8 cellular contexts compared by ENCODE assay signal in genomic region chr12:69052613-69053408, GRCh38.
DNase-seq lines count a peak whose midpoint lies in the region; ATAC-seq, FAIRE-seq and TF ChIP-seq lines count a peak whose summit lies in the region.

No MANE protein-coding gene starts in this region.

- TF ChIP-seq POLR2A in A549 (IDR thresholded peaks at IDR 0.05; ENCODE audit: low read length), result no peak

- H3K27me3 Mint-ChIP-seq in activated T-cell treated with anti-CD3 and anti-CD28 coated beads, Interleukin-2, amount 50 U/mL, for 24 hours, result peaks cover 40% of the 10 kb centered on the region
- H3K27me3 Mint-ChIP-seq in type B pancreatic cell, result no peaks in the 10 kb centered on the region

- ATAC-seq in A549 (peak; percentile 88 to 95), GM21737 (IDR thresholded peaks at IDR 0.05; ENCODE audit: unreplicated experiment) (no peak)

- POLR2A ChIA-PET in A549 (lab: Yijun Ruan, JAX), result interaction anchor here (0.6 kb wide), 2 partner anchors 45 to 120 kb away, joined by 3 to 4 read pairs; partner anchors contain the start of gene CPM

- peaks cover 17% of the 10 kb centered on the region for H3K4me1 ChIP-seq in A549

- peak overlapping the region; percentile 66 for H3K27ac Mint-ChIP-seq in activated T-cell treated with anti-CD3 and anti-CD28 coated beads, Interleukin-2, amount 50 U/mL, for 24 hours
- H3K27ac Mint-ChIP-seq in type B pancreatic cell, result peak overlapping the region; percentile 17

- peak overlapping the region; percentile 16 for H3K4me3 Mint-ChIP-seq in activated T-cell treated with anti-CD3 and anti-CD28 coated beads, Interleukin-2, amount 50 U/mL, for 24 hours
- H3K4me3 Mint-ChIP-seq in type B pancreatic cell, result no peak overlapping the region

- peak in 1 of 2 experiments; percentile 16; a peak in 1 of 5 replicates for TF ChIP-seq EP300 in A549 (IDR thresholded peaks at IDR 0.05)

- H3K4me3 ChIP-seq in A549 (no peak overlapping the region), HFF-Myc (replicated peaks; ENCODE audit: low read depth, low read length) (no peak overlapping the region), kidney epithelial cell (ENCODE audit: low read depth, low read length) (no peak overlapping the region)

- H3K4me2 ChIP-seq in A549, result peak overlapping the region; percentile 61

- H3K27me3 ChIP-seq in kidney epithelial cell (ENCODE audit: control insufficient read depth, insufficient read depth, low read length), result no peaks in the 10 kb centered on the region

- H3K9me3 ChIP-seq in A549, result no peaks in the 10 kb centered on the region

- H3K36me3 ChIP-seq in kidney epithelial cell (ENCODE audit: control insufficient read depth, insufficient read depth, low read length), result no peaks in the 10 kb centered on the region

- peaks cover 26% of the 10 kb centered on the region for H3K4me1 Mint-ChIP-seq in activated T-cell treated with anti-CD3 and anti-CD28 coated beads, Interleukin-2, amount 50 U/mL, for 24 hours (ENCODE audit: low read depth)
- H3K4me1 Mint-ChIP-seq in type B pancreatic cell (ENCODE audit: unreplicated experiment), result peaks cover 14% of the 10 kb centered on the region

- no peaks in the 10 kb centered on the region for H3K36me3 Mint-ChIP-seq in activated T-cell treated with anti-CD3 and anti-CD28 coated beads, Interleukin-2, amount 50 U/mL, for 24 hours (ENCODE audit: low read depth)
- H3K36me3 Mint-ChIP-seq in type B pancreatic cell, result no peaks in the 10 kb centered on the region

- FAIRE-seq in A549 (lab: Jason Lieb, UNC), result peak; percentile 28

- TF ChIP-seq CTCF in A549 (IDR thresholded peaks at IDR 0.05) (no peak), HFF-Myc (IDR thresholded peaks at IDR 0.05; ENCODE audit: low read depth, low read length, missing control alignments) (no peak), kidney epithelial cell (IDR thresholded peaks at IDR 0.05; ENCODE audit: insufficient read depth, low read length, poor library complexity, severe bottlenecking) (peak; percentile 12), type B pancreatic cell (conservative IDR thresholded peaks at IDR 0.05) (no peak)

- no peak; a peak in 1 of 5 replicates for TF ChIP-seq RAD21 in A549 (conservative IDR thresholded peaks at IDR 0.05 in 1 of 2, IDR thresholded peaks at IDR 0.05 in 1 of 2)

- peak; percentile 66 to 81 for DNase-seq in A549 (ENCODE audit: low read depth in 1 of 2, low spot score in 1 of 2)
- DNase-seq in HFF-Myc (ENCODE audit: extremely low read depth, low read depth), result peak; percentile 66
- peak; percentile 60 for DNase-seq in activated T-cell treated with anti-CD3 and anti-CD28 coated beads, Interleukin-2, amount 50 U/mL, for 24 hours
- DNase-seq in kidney epithelial cell (ENCODE audit: low read depth), result peak; percentile 82
- DNase-seq in type B pancreatic cell (ENCODE audit: extremely low spot score, unreplicated experiment), result no peak
- no peak for DNase-seq in NOMO-1 (lab: John Stamatoyannopoulos, UW; ENCODE audit: unreplicated experiment in 2 of 2)
- DNase-seq in DMS79 treated with DMSO at 0.1 percent for 48 hours (lab: John Stamatoyannopoulos, UW), result no peak

- 5% methylated on average over 8 of the region's 8 CpGs for WGBS in A549 (ENCODE audit: missing lambda C conversion rate)

- CTCF ChIA-PET in A549 (lab: Yijun Ruan, JAX), result interaction anchor here (1.2 to 2.9 kb wide), 3 partner anchors 11 to 118 kb away, joined by 3 to 13 read pairs (median 4); no protein-coding TSS in a partner anchor

- H3K27ac ChIP-seq in A549, result peak overlapping the region; percentile 59 to 83

- no peaks in the 10 kb centered on the region for H3K9me3 Mint-ChIP-seq in activated T-cell treated with anti-CD3 and anti-CD28 coated beads, Interleukin-2, amount 50 U/mL, for 24 hours
- peaks cover 4% of the 10 kb centered on the region for H3K9me3 Mint-ChIP-seq in type B pancreatic cell

TF ChIP-seq in A549, 52 proteins besides CTCF, POLR2A, EP300 and RAD21 (continues in another document):
- TF ChIP-seq CEBPB (IDR thresholded peaks at IDR 0.05) (peak in 1 of 2 experiments; percentile 46; a peak in 1 of 4 replicates), JUNB (IDR thresholded peaks at IDR 0.05) (no peak), CHD2 (IDR thresholded peaks at IDR 0.05; ENCODE audit: low read length, partially characterized antibody) (no peak), JUN (IDR thresholded peaks at IDR 0.05) (peak in 1 of 2 experiments; percentile 32; a peak in 1 of 5 replicates), NPAS2 (CRISPR knock-in tag; IDR thresholded peaks at IDR 0.05; ENCODE audit: borderline replicate concordance) (no peak), HDAC2 (IDR thresholded peaks at IDR 0.05) (no peak), FOSL2 (IDR thresholded peaks at IDR 0.05) (no peak; the same call in 1 of the 2 replicates), FOSL2 (CRISPR knock-in tag; IDR thresholded peaks at IDR 0.05) (peak; percentile 68), KDM5A (IDR thresholded peaks at IDR 0.05) (no peak), E2F6 (IDR thresholded peaks at IDR 0.05; ENCODE audit: borderline replicate concordance, low read depth) (peak; percentile 87; the same call in 1 of the 2 replicates), GATA3 (IDR thresholded peaks at IDR 0.05; ENCODE audit: borderline replicate concordance) (peak; percentile 77; the same call in 1 of the 2 replicates), ATOH8 (CRISPR knock-in tag; IDR thresholded peaks at IDR 0.05; ENCODE audit: low read depth) (peak; percentile 63; the same call in 1 of the 2 replicates)
- TF ChIP-seq, protein P1, sequence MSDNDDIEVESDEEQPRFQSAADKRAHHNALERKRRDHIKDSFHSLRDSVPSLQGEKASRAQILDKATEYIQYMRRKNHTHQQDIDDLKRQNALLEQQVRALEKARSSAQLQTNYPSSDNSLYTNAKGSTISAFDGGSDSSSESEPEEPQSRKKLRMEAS (IDR thresholded peaks at IDR 0.05), result peak; percentile 85
- TF ChIP-seq, protein P2, sequence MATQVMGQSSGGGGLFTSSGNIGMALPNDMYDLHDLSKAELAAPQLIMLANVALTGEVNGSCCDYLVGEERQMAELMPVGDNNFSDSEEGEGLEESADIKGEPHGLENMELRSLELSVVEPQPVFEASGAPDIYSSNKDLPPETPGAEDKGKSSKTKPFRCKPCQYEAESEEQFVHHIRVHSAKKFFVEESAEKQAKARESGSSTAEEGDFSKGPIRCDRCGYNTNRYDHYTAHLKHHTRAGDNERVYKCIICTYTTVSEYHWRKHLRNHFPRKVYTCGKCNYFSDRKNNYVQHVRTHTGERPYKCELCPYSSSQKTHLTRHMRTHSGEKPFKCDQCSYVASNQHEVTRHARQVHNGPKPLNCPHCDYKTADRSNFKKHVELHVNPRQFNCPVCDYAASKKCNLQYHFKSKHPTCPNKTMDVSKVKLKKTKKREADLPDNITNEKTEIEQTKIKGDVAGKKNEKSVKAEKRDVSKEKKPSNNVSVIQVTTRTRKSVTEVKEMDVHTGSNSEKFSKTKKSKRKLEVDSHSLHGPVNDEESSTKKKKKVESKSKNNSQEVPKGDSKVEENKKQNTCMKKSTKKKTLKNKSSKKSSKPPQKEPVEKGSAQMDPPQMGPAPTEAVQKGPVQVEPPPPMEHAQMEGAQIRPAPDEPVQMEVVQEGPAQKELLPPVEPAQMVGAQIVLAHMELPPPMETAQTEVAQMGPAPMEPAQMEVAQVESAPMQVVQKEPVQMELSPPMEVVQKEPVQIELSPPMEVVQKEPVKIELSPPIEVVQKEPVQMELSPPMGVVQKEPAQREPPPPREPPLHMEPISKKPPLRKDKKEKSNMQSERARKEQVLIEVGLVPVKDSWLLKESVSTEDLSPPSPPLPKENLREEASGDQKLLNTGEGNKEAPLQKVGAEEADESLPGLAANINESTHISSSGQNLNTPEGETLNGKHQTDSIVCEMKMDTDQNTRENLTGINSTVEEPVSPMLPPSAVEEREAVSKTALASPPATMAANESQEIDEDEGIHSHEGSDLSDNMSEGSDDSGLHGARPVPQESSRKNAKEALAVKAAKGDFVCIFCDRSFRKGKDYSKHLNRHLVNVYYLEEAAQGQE (IDR thresholded peaks at IDR 0.05), result no peak
- TF ChIP-seq, protein P3, sequence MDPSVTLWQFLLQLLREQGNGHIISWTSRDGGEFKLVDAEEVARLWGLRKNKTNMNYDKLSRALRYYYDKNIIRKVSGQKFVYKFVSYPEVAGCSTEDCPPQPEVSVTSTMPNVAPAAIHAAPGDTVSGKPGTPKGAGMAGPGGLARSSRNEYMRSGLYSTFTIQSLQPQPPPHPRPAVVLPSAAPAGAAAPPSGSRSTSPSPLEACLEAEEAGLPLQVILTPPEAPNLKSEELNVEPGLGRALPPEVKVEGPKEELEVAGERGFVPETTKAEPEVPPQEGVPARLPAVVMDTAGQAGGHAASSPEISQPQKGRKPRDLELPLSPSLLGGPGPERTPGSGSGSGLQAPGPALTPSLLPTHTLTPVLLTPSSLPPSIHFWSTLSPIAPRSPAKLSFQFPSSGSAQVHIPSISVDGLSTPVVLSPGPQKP (IDR thresholded peaks at IDR 0.05; ENCODE audit: low read depth, low read length), result no peak
- TF ChIP-seq, protein P4, sequence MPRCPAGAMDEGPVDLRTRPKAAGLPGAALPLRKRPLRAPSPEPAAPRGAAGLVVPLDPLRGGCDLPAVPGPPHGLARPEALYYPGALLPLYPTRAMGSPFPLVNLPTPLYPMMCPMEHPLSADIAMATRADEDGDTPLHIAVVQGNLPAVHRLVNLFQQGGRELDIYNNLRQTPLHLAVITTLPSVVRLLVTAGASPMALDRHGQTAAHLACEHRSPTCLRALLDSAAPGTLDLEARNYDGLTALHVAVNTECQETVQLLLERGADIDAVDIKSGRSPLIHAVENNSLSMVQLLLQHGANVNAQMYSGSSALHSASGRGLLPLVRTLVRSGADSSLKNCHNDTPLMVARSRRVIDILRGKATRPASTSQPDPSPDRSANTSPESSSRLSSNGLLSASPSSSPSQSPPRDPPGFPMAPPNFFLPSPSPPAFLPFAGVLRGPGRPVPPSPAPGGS (IDR thresholded peaks at IDR 0.05), result no peak

Comparison
In these comparisons a context has a peak if more than half of its experiments do, and no peak if none do; other contexts are left out.
1. DNase-seq: peak in A549 (2 of 2), HFF-Myc (single experiment), activated T-cell treated with anti-CD3 and anti-CD28 coated beads, Interleukin-2, amount 50 U/mL, for 24 hours (single experiment) and kidney epithelial cell (single experiment); none in type B pancreatic cell (single experiment), NOMO-1 (0 of 2) and DMS79 treated with DMSO at 0.1 percent for 48 hours (single experiment).